Comparison of ENCODE assay signal across 1 cellular context in genomic region chr2:9025746-9026145, GRCh38.
A peak's percentile ranks its signal among the peaks of the same experiment; 100 is the strongest.
TF ChIP-seq lines count a peak whose summit lies in the region.

No MANE protein-coding gene starts in this region.

TF ChIP-seq in K562, 482 proteins besides CTCF, POLR2A, EP300 and RAD21 (continued from another document):
- TF ChIP-seq, protein P1, sequence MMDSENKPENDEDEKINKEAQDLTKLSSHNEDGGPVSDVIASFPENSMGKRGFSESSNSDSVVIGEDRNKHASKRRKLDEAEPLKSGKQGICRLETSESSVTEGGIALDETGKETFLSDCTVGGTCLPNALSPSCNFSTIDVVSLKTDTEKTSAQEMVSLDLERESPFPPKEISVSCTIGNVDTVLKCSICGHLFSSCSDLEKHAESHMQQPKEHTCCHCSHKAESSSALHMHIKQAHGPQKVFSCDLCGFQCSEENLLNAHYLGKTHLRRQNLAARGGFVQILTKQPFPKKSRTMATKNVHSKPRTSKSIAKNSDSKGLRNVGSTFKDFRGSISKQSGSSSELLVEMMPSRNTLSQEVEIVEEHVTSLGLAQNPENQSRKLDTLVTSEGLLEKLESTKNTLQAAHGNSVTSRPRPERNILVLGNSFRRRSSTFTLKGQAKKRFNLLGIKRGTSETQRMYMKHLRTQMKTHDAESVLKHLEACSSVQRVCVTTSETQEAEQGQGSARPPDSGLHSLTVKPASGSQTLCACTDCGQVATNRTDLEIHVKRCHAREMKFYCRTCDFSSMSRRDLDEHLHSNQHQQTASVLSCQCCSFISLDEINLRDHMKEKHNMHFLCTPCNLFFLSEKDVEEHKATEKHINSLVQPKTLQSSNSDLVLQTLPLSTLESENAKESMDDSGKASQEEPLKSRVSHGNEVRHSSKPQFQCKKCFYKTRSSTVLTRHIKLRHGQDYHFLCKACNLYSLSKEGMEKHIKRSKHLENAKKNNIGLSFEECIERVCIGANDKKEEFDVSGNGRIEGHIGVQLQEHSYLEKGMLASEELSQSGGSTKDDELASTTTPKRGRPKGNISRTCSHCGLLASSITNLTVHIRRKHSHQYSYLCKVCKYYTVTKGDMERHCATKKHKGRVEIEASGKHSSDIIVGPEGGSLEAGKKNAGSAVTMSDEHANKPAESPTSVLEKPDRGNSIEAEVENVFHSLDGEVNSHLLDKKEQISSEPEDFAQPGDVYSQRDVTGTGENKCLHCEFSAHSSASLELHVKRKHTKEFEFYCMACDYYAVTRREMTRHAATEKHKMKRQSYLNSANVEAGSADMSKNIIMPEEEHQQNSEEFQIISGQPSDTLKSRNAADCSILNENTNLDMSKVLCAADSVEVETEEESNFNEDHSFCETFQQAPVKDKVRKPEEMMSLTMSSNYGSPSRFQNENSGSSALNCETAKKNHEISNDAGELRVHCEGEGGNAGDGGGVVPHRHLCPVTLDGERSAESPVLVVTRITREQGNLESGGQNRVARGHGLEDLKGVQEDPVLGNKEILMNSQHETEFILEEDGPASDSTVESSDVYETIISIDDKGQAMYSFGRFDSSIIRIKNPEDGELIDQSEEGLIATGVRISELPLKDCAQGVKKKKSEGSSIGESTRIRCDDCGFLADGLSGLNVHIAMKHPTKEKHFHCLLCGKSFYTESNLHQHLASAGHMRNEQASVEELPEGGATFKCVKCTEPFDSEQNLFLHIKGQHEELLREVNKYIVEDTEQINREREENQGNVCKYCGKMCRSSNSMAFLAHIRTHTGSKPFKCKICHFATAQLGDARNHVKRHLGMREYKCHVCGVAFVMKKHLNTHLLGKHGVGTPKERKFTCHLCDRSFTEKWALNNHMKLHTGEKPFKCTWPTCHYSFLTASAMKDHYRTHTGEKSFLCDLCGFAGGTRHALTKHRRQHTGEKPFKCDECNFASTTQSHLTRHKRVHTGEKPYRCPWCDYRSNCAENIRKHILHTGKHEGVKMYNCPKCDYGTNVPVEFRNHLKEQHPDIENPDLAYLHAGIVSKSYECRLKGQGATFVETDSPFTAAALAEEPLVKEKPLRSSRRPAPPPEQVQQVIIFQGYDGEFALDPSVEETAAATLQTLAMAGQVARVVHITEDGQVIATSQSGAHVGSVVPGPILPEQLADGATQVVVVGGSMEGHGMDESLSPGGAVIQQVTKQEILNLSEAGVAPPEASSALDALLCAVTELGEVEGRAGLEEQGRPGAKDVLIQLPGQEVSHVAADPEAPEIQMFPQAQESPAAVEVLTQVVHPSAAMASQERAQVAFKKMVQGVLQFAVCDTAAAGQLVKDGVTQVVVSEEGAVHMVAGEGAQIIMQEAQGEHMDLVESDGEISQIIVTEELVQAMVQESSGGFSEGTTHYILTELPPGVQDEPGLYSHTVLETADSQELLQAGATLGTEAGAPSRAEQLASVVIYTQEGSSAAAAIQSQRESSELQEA (IDR thresholded peaks at IDR 0.05; ENCODE audit: low read depth), result no peak
- TF ChIP-seq ZKSCAN1 (IDR thresholded peaks at IDR 0.05; ENCODE audit: low read depth, low read length) (no peak), RERE (CRISPR knock-in tag; IDR thresholded peaks at IDR 0.05; ENCODE audit: borderline replicate concordance) (no peak), CBFA2T2 (conservative IDR thresholded peaks at IDR 0.05) (peak; percentile 28; the same call in 1 of the 2 replicates), ARID1B (IDR thresholded peaks at IDR 0.05) (peak; percentile 26; the same call in 1 of the 2 replicates), SOX6 (IDR thresholded peaks at IDR 0.05) (peak; percentile 36; the same call in 1 of the 2 replicates)
